Comparison of ENCODE assay signal across 13 cellular contexts in genomic region chr12:76199808-76200207, GRCh38.
DNase-seq lines count a peak whose midpoint lies in the region; TF ChIP-seq lines count a peak whose summit lies in the region.
"Had no signal": no experiment of that assay in that cellular context is flagged by ENCODE, and none has a peak within 500 bp of the region (broad histone marks: within the 10 kb centered on the region; RNA-seq: fewer than 3 reads in every experiment).

No MANE protein-coding gene starts in this region.

- no peaks in the 10 kb centered on the region for H3K9me2 ChIP-seq in MM.1S (replicated peaks; ENCODE audit: insufficient read depth, low read length)

- H3K4me2 ChIP-seq in MM.1S (ENCODE audit: low read depth, low read length) = no peak overlapping the region

- H3K9me3 ChIP-seq in MM.1S (replicated peaks; ENCODE audit: insufficient read depth, low read length) = no peaks in the 10 kb centered on the region

- H3K27ac ChIP-seq in MM.1S (ENCODE audit: low read length) = no peak overlapping the region
- H3K27ac ChIP-seq: C4-2B, epithelial cell of prostate, left lung had no signal

- H2AFZ ChIP-seq in MM.1S (ENCODE audit: low read length) = no peak overlapping the region

- H3K9ac ChIP-seq in MM.1S (ENCODE audit: low read length) = no peak overlapping the region

- in situ Hi-C loops in Caki2 (cut with HindIII; ENCODE audit: low pct_unique_long_range_greater_than_20kb, low sequenced_read_pairs) = no loop called here

- H4K20me1 ChIP-seq in MM.1S (ENCODE audit: insufficient read depth, low read length) = no peaks in the 10 kb centered on the region

- no peaks in the 10 kb centered on the region for H3K4me1 ChIP-seq in MM.1S (ENCODE audit: low read length)
- H3K4me1 ChIP-seq: left lung had no signal

- H3K79me2 ChIP-seq in MM.1S (ENCODE audit: low read length) = no peaks in the 10 kb centered on the region

- H3F3A ChIP-seq in MM.1S (ENCODE audit: insufficient read depth, low read length) = no peaks in the 10 kb centered on the region

- H3K36me3 ChIP-seq in MM.1S (replicated peaks; ENCODE audit: insufficient read depth, low read length) = no peaks in the 10 kb centered on the region
- H3K36me3 ChIP-seq: left lung had no signal

- TF ChIP-seq CTCF in MM.1S (IDR thresholded peaks at IDR 0.05; ENCODE audit: low read length) = no peak

- DNase-seq in Caki2 (ENCODE audit: low read depth) = peak; percentile 10
- peak; percentile 46 for DNase-seq in LoVo (ENCODE audit: low spot score)
- DNase-seq in astrocyte of the hippocampus (ENCODE audit: low read depth, low spot score) = peak; percentile 65
- DNase-seq in iris pigment epithelial cell (ENCODE audit: low read depth) = peak; percentile 87
- DNase-seq in OCI-M2 (lab: John Stamatoyannopoulos, UW; ENCODE audit: unreplicated experiment) = no peak
- DNase-seq in SIG-M5 (lab: John Stamatoyannopoulos, UW) = no peak
- no peak for DNase-seq in MM.1S
- DNase-seq in middle frontal gyrus (ENCODE audit: extremely low spot score, low spot score) = no peak
- DNase-seq: activated CD4-positive, alpha-beta T cell treated with anti-CD3 and anti-CD28 coated beads for 36 hours; activated naive CD8-positive, alpha-beta T cell treated with anti-CD3 and anti-CD28 coated beads, Interleukin-2, amount 10 ng/mL, durations not matched to agents 7 days and 5 days; left lung had no signal

- no peaks in the 10 kb centered on the region for H3K27me3 ChIP-seq in MM.1S (replicated peaks; ENCODE audit: insufficient read depth, low read length)
- H3K27me3 ChIP-seq: left lung had no signal

- H3K4me3 ChIP-seq in MM.1S (ENCODE audit: low read length) = no peak overlapping the region
- H3K4me3 ChIP-seq: left lung had no signal

Comparison
In these comparisons a context has a peak if more than half of its experiments do, and no peak if none do; other contexts are left out.
1. DNase-seq: peak in Caki2 (single experiment), LoVo (single experiment), astrocyte of the hippocampus (single experiment) and iris pigment epithelial cell (single experiment); none in OCI-M2 (single experiment), SIG-M5 (single experiment), MM.1S (single experiment) and middle frontal gyrus (single experiment).